8 cellular contexts compared by ENCODE assay signal in the genomic region with DNA sequence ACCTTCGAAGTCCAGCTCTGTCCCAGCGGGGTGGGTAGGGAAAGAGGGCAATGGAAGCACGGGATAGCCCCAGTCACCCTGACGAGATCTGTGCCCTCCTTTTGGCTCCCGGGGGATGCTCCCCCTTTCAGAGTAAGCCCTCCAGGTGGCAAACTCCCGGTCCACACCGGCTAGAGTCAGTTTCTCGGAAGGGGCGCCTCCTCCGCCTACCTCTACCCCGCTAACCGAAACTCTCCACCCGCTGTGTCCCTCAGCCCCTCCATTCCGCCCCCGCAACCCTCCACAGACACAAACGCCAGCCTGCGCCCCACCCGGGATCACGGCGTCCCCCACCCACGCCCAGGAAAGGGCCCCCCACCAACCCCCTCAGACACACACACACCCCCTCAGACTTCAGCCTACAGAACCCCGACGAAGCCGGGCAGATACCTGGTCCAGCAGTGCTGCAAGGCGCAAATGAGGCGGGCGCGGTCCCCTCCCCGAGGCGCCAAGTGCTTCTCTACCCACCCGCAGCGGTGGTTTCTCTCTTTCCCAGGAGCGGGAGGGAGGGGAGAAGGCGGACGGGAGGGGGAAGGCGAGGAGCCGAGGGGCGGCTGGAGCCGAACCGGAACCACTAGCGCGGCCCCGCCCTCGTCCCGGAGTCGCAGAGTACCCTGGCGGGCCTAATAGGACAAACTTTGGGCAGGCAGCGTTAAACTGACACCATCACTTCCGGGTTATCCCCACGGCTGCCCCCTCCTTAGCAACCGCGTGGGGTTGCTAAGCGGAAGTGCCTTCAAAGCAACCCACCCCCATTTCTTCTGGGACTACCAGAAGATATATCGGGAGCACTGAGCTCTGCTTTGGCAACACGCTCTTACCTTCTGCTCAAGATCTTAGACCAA. TPM values are rescaled to one million over a fixed set of nuclear protein-coding genes. Genes with fewer than 3 reads are reported as not detected.
A peak's percentile ranks its signal among the peaks of the same experiment; 100 is the strongest.
DNase-seq lines count a peak whose midpoint lies in the region; ATAC-seq and TF ChIP-seq lines count a peak whose summit lies in the region.

Gene CSNK1G1, minus strand, starts transcription at position 615 of the 884 bp plus-strand sequence. CDS start 55,674 bp downstream, outside the sequence.

- peak within 1 kb of the TSS; percentile 36 to 77 for H3K27ac ChIP-seq in left lung

- peaks cover 4 to 28% of the 10 kb centered on the region in 2 donors for H3K4me1 ChIP-seq in left lung

- CTCF ChIA-PET in BJ (lab: Yijun Ruan, JAX), result interaction anchor here (0.7 to 1.9 kb wide), 10 partner anchors 8 to 324 kb away, joined by 3 to 9 read pairs (median 4); no protein-coding TSS in a partner anchor

- peak; percentile 98 for ATAC-seq in GM19395 (IDR thresholded peaks at IDR 0.05; ENCODE audit: unreplicated experiment)
- peak; percentile 85 for ATAC-seq in HG03565 (IDR thresholded peaks at IDR 0.05; ENCODE audit: unreplicated experiment)
- peak; percentile 99 for ATAC-seq in left lung

- intact Hi-C loops in left lung (cut with DNase I), result loop anchor here in 1 of 2 donors (5.0 kb wide), 1 partner anchor 144 kb away; no protein-coding TSS in a partner anchor

- H3K4me3 ChIP-seq in BJ (ENCODE audit: low read depth, low read length), result peak within 1 kb of the TSS; percentile 96
- H3K4me3 ChIP-seq in left lung, result peak within 1 kb of the TSS; percentile 82 to 83

- TF ChIP-seq CTCF in BJ (IDR thresholded peaks at IDR 0.05; ENCODE audit: insufficient read depth, low read depth, low read length) (no peak), left lung (IDR thresholded peaks at IDR 0.05) (no peak)

- DNase-seq in BJ (ENCODE audit: low read depth) (peak; percentile 89), NCI-H774 (lab: John Stamatoyannopoulos, UW) (peak; percentile 93), dermis blood vessel endothelial cell (peak; percentile 98), left lung (peak; percentile 96 to 98)
- DNase-seq in activated CD4-positive, alpha-beta T cell treated with anti-CD3 and anti-CD28 coated beads, Interleukin-2, amount 50 U/mL, for 4 hours, result peak; percentile 90 to 91
- DNase-seq in stimulated activated CD4-positive, alpha-beta T cell treated with anti-CD3 and anti-CD28 coated beads, Interleukin-2, amount 100 ng/mL, for 48 hours, result peak; percentile 84 to 87

- no peaks in the 10 kb centered on the region for H3K27me3 ChIP-seq in BJ (ENCODE audit: control insufficient read depth, insufficient read depth, low read length)
- no peaks in the 10 kb centered on the region for H3K27me3 ChIP-seq in left lung

- POLR2A ChIA-PET in BJ (lab: Charles Lee), result no interaction called here

- H3K36me3 ChIP-seq in BJ (ENCODE audit: control insufficient read depth, insufficient read depth, low read length) (no peaks in the 10 kb centered on the region), left lung (no peaks in the 10 kb centered on the region)

- no peaks in the 10 kb centered on the region for H3K9me3 ChIP-seq in left lung

RNA-seq across cellular contexts. Expression of gene CSNK1G1, which starts in this region (rescaled TPM):
- polyA plus RNA-seq in BJ (2011; rRNA removed), result 8.0 and 14.1 TPM in 2 replicates
- 19.8 and 28.0 TPM in 2 replicates for polyA minus RNA-seq in BJ (2011; rRNA and poly(A)+ RNA removed)
- 25.9 and 34.1 TPM in 2 replicates for total RNA-seq in dermis blood vessel endothelial cell
- total RNA-seq in left lung, result 10 to 100 TPM; 20.3 to 21.3 TPM

Comparison
In these comparisons a context has a peak if more than half of its experiments do, and no peak if none do; other contexts are left out.
1. Peak in every context shown above with its lines: DNase-seq, ATAC-seq, H3K4me3 ChIP-seq and H3K27ac ChIP-seq.